Comparison of ENCODE assay signal across 23 cellular contexts in genomic region chr1:190551638-190552037, GRCh38.
"Had no signal": no experiment of that assay in that cellular context is flagged by ENCODE, and none has a peak within 500 bp of the region (broad histone marks: within the 10 kb centered on the region; RNA-seq: fewer than 3 reads in every experiment).

No MANE protein-coding gene starts in this region.

- H3K4me1 Mint-ChIP-seq: activated naive CD8-positive, alpha-beta T cell treated with anti-CD3 and anti-CD28 coated beads, Interleukin-2, amount 10 ng/mL, durations not matched to agents 7 days and 5 days had no signal

- H3K9me3 ChIP-seq: adrenal gland, breast epithelium had no signal

- H3K4me2 ChIP-seq: KMS-11 had no signal

- H3K27ac Mint-ChIP-seq: activated CD8-positive, alpha-beta T cell treated with anti-CD3 and anti-CD28 coated beads, Interleukin-2, amount 10 ng/mL, durations not matched to agents 7 days and 5 days; activated naive CD8-positive, alpha-beta T cell treated with anti-CD3 and anti-CD28 coated beads, Interleukin-2, amount 10 ng/mL, durations not matched to agents 7 days and 5 days had no signal

- H3K36me3 ChIP-seq: adrenal gland, breast epithelium, WERI-Rb-1 had no signal

- H3K27me3 Mint-ChIP-seq: activated naive CD8-positive, alpha-beta T cell treated with anti-CD3 and anti-CD28 coated beads, Interleukin-2, amount 10 ng/mL, durations not matched to agents 7 days and 5 days had no signal

- H3K36me3 Mint-ChIP-seq: activated naive CD8-positive, alpha-beta T cell treated with anti-CD3 and anti-CD28 coated beads, Interleukin-2, amount 10 ng/mL, durations not matched to agents 7 days and 5 days had no signal

- H3K9ac ChIP-seq: KMS-11 had no signal

- ATAC-seq: activated CD4-positive, CD25-positive, alpha-beta regulatory T cell treated with anti-CD3 and anti-CD28 coated beads, Interleukin-2, amount 50 U/mL, for 24 hours; activated CD8-positive, alpha-beta T cell treated with anti-CD3 and anti-CD28 coated beads, Interleukin-2, amount 10 ng/mL, durations not matched to agents 7 days and 5 days had no signal

- H3K27me3 ChIP-seq: adrenal gland, breast epithelium had no signal

- H3K4me3 Mint-ChIP-seq: activated CD8-positive, alpha-beta T cell treated with anti-CD3 and anti-CD28 coated beads, Interleukin-2, amount 10 ng/mL, durations not matched to agents 7 days and 5 days; activated naive CD8-positive, alpha-beta T cell treated with anti-CD3 and anti-CD28 coated beads, Interleukin-2, amount 10 ng/mL, durations not matched to agents 7 days and 5 days had no signal

- H3K27ac ChIP-seq: adrenal gland, breast epithelium, KMS-11, WERI-Rb-1 had no signal

- H3K4me3 ChIP-seq: adrenal gland, breast epithelium had no signal

- H3K9me3 Mint-ChIP-seq: activated naive CD8-positive, alpha-beta T cell treated with anti-CD3 and anti-CD28 coated beads, Interleukin-2, amount 10 ng/mL, durations not matched to agents 7 days and 5 days had no signal

- DNase-seq: activated CD4-positive, alpha-beta T cell treated with anti-CD3 and anti-CD28 coated beads for 4 hours; activated CD4-positive, alpha-beta T cell treated with anti-CD3 and anti-CD28 coated beads, Interleukin-2, amount 50 U/mL, for 4 hours; activated CD8-positive, alpha-beta memory T cell treated with anti-CD3 and anti-CD28 coated beads, Interleukin-2, amount 50 U/mL, for 48 hours; activated CD8-positive, alpha-beta T cell treated with anti-CD3 and anti-CD28 coated beads, Interleukin-2, amount 10 ng/mL, durations not matched to agents 7 days and 5 days; activated naive CD4-positive, alpha-beta T cell treated with anti-CD3 and anti-CD28 coated beads, Interleukin-2, amount 50 U/mL, for 16 hours; activated naive CD8-positive, alpha-beta T cell treated with anti-CD3 and anti-CD28 coated beads, Interleukin-2, amount 10 ng/mL, durations not matched to agents 7 days and 5 days; activated T-cell treated with anti-CD3 and anti-CD28 coated beads, Interleukin-2, amount 50 U/mL, for 1 hour; adrenal gland; anterior cingulate cortex; caudate nucleus; NCI-H1092; NCI-H1417; NCI-H1930; NCI-H2171 treated with DMSO at 0.1 percent for 48 hours; NCI-H226; NCI-H510A; NCI-H526 treated with DMSO at 0.1 percent for 48 hours; SIG-M5; T-helper 1 cell; WERI-Rb-1 had no signal

- H3K4me1 ChIP-seq: adrenal gland, breast epithelium had no signal
